1 cellular context compared by ENCODE assay signal in the genomic region with DNA sequence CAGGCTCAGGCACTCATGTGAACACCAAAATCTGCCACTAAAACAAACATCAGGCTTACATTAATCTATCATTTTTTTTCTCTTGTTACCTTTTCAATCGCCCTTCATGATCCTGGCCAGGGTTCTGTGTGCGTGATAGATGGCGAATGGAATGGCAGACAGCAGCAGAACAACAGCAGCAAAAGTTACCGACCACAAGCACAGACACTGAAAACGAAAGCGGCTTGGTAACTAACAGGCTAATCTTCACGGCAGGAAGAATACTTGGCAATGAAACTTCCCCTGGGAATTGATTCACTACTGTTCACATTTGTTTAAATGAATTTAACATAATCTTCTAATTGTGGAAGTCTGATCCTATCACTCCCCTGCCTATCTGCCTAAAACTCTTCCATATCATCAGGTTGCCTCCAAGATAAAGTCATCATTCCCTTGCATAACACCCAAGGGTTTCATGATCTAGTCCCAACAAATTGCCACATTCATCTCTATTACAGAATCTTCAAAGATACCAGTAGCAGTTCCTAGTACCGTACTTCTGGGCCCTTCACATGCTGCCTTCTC.
TF ChIP-seq lines count a peak whose summit lies in the region.

No MANE protein-coding gene starts in this region.

TF ChIP-seq in H1, 55 proteins besides CTCF, POLR2A, EP300 and RAD21:
- TF ChIP-seq, protein P1, sequence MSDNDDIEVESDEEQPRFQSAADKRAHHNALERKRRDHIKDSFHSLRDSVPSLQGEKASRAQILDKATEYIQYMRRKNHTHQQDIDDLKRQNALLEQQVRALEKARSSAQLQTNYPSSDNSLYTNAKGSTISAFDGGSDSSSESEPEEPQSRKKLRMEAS (IDR thresholded peaks at IDR 0.05): no peak
- no peak for TF ChIP-seq BCL11A (IDR thresholded peaks at IDR 0.05; ENCODE audit: low read depth in 2 of 2, low read length in 2 of 2)
- no peak for TF ChIP-seq RFX5 (IDR thresholded peaks at IDR 0.05; ENCODE audit: borderline replicate concordance, low read depth, low read length)
- TF ChIP-seq EGR1 (IDR thresholded peaks at IDR 0.05; ENCODE audit: borderline replicate concordance, low read depth, low read length): no peak
- no peak for TF ChIP-seq CEBPB (IDR thresholded peaks at IDR 0.05; ENCODE audit: low read depth, low read length)
- no peak for TF ChIP-seq ASH2L (IDR thresholded peaks at IDR 0.05; ENCODE audit: low read length)
- TF ChIP-seq SIN3A (conservative IDR thresholded peaks at IDR 0.05 in 1 of 2, IDR thresholded peaks at IDR 0.05 in 1 of 2; ENCODE audit: low read depth in 1 of 2, low read length in 2 of 2): no peak
- no peak for TF ChIP-seq MAFK (IDR thresholded peaks at IDR 0.05; ENCODE audit: low read depth, low read length)
- TF ChIP-seq NRF1 (IDR thresholded peaks at IDR 0.05; ENCODE audit: low read depth, low read length): no peak
- TF ChIP-seq KDM5A (IDR thresholded peaks at IDR 0.05; ENCODE audit: low read length): no peak
- TF ChIP-seq ZNF274 (IDR thresholded peaks at IDR 0.05; ENCODE audit: borderline replicate concordance, extremely low read depth, low read length): no peak
- no peak for TF ChIP-seq JUN (IDR thresholded peaks at IDR 0.05; ENCODE audit: low read depth, low read length)
